In the genomic region with DNA sequence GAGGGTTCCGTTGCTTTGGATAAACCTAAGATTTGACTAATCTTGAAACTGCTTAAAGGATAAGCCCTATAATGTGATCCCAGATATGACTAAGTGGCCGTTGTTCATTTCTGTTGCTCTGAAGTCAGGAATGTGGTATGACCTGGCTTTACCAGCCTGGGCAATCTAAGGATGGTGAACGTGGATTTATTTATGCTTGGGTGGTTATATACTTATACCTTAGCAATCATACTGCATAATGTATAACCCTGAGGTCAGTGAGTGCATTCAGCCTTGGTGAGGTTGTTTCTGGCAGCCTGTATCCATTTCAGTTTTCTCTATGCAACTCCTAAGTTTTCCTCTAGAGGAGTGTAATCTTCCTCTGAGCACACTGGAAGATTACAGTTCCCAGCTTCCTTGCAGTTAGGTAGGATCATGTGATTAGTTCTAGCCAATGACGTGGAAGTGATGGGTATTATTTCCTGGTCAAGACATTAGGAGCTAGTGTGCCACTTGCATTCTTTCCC, we compare ENCODE assay signal across 11 cellular contexts. TPM values are rescaled to one million over a fixed set of nuclear protein-coding genes. Genes with fewer than 3 reads are reported as not detected.
DNase-seq lines count a peak whose midpoint lies in the region; ATAC-seq, FAIRE-seq and TF ChIP-seq lines count a peak whose summit lies in the region.
"Had no signal": no experiment of that assay in that cellular context is flagged by ENCODE, and none has a peak within 500 bp of the region (broad histone marks: within the 10 kb centered on the region; RNA-seq: fewer than 3 reads in every experiment).

No MANE protein-coding gene starts in this region.

- no peak overlapping the region for H4K8ac ChIP-seq in H9 (replicated peaks; ENCODE audit: insufficient read length, low read depth, low read length)

- H2BK5ac ChIP-seq in H9 (ENCODE audit: insufficient read length, low read length), result no peak overlapping the region

- H3K9me3 ChIP-seq in A549 (peaks cover 8% of the 10 kb centered on the region; the same call in 1 of the 3 replicates), H9 (ENCODE audit: control insufficient read depth, low read depth, low read length) (no peaks in the 10 kb centered on the region), T-helper 17 cell (ENCODE audit: control insufficient read depth, low read length, poor library complexity, severe bottlenecking) (no peaks in the 10 kb centered on the region)

- no peak overlapping the region for H3K27ac Mint-ChIP-seq in H9
- peak overlapping the region; percentile 68 for H3K27ac Mint-ChIP-seq in T-helper 17 cell
- H3K27ac Mint-ChIP-seq in activated naive CD4-positive, alpha-beta T cell treated with anti-CD3 and anti-CD28 coated beads for 36 hours, result no peak overlapping the region
- H3K27ac Mint-ChIP-seq: activated B cell treated with CpG ODN at 0.5 μM for 24 hours had no signal

- FAIRE-seq in A549 (lab: Jason Lieb, UNC), result no peak

- no peak overlapping the region for H3K4me3 Mint-ChIP-seq in H9
- H3K4me3 Mint-ChIP-seq in T-helper 17 cell, result no peak overlapping the region
- H3K4me3 Mint-ChIP-seq in activated naive CD4-positive, alpha-beta T cell treated with anti-CD3 and anti-CD28 coated beads for 36 hours, result no peak overlapping the region
- H3K4me3 Mint-ChIP-seq: activated B cell treated with CpG ODN at 0.5 μM for 24 hours had no signal

- no peak overlapping the region for H3K9ac ChIP-seq in H9 (ENCODE audit: extremely low read depth, insufficient read length, low read length)

- H3K18ac ChIP-seq in H9 (ENCODE audit: insufficient read length, low read depth, low read length), result no peak overlapping the region

- ATAC-seq in A549 (peak; percentile 73 to 83), T-helper 17 cell (no peak), HG02763 (IDR thresholded peaks at IDR 0.05; ENCODE audit: unreplicated experiment) (no peak)

- H3K27me3 Mint-ChIP-seq in H9 (ENCODE audit: low read depth) (no peaks in the 10 kb centered on the region), T-helper 17 cell (no peaks in the 10 kb centered on the region)
- H3K27me3 Mint-ChIP-seq in activated naive CD4-positive, alpha-beta T cell treated with anti-CD3 and anti-CD28 coated beads for 36 hours (ENCODE audit: low read depth), result no peaks in the 10 kb centered on the region
- H3K27me3 Mint-ChIP-seq: activated B cell treated with CpG ODN at 0.5 μM for 24 hours had no signal

- POLR2A ChIA-PET in A549 (lab: Yijun Ruan, JAX), result no interaction called here

- H2BK15ac ChIP-seq in H9 (ENCODE audit: low read depth, low read length), result no peak overlapping the region

- intact Hi-C loops in dorsolateral prefrontal cortex (cut with DNase I), result no loop called here
- intact Hi-C loops in activated naive CD4-positive, alpha-beta T cell treated with anti-CD3 and anti-CD28 coated beads for 36 hours (cut with micrococcal nuclease), result no loop called here

- no peak overlapping the region for H4K5ac ChIP-seq in H9 (ENCODE audit: insufficient read length, low read depth, low read length)

- TF ChIP-seq EP300 in A549 (IDR thresholded peaks at IDR 0.05), result no peak

- peaks cover 0 to 10% (median 6%) of the 10 kb centered on the region in 3 experiments; a peak in 5 of 7 replicates for H3K36me3 Mint-ChIP-seq in H9 (ENCODE audit: insufficient read depth in 1 of 3, low read depth in 3 of 3)
- peaks cover 3% of the 10 kb centered on the region for H3K36me3 Mint-ChIP-seq in T-helper 17 cell (ENCODE audit: low read depth)
- H3K36me3 Mint-ChIP-seq in activated naive CD4-positive, alpha-beta T cell treated with anti-CD3 and anti-CD28 coated beads for 36 hours (ENCODE audit: low read depth), result peaks cover 1% of the 10 kb centered on the region

- no peak overlapping the region for H3T11ph ChIP-seq in H9 (ENCODE audit: low read length)

- peak overlapping the region; percentile 39 to 47; a peak in 5 of 6 replicates for H3K27ac ChIP-seq in A549
- H3K27ac ChIP-seq in H9 (ENCODE audit: insufficient read length, low read depth, low read length), result no peak overlapping the region
- H3K27ac ChIP-seq in dorsolateral prefrontal cortex, result peak overlapping the region in 9 of 59 donors; percentile 1 to 45 (median 19)
- H3K27ac ChIP-seq: spleen had no signal

- H3K4me1 ChIP-seq in A549 (peaks cover 29% of the 10 kb centered on the region), H9 (ENCODE audit: insufficient read depth, low read length) (peaks cover 3% of the 10 kb centered on the region; the same call in 1 of the 2 replicates)

- H3K79me1 ChIP-seq in H9 (ENCODE audit: insufficient read depth, low read depth, low read length, poor library complexity, severe bottlenecking), result peaks cover 2% of the 10 kb centered on the region

- H3K9me3 Mint-ChIP-seq in H9, result peaks cover 3 to 8% of the 10 kb centered on the region in 2 experiments; a peak in 4 of 5 replicates
- peaks cover 6% of the 10 kb centered on the region for H3K9me3 Mint-ChIP-seq in activated naive CD4-positive, alpha-beta T cell treated with anti-CD3 and anti-CD28 coated beads for 36 hours
- H3K9me3 Mint-ChIP-seq: activated B cell treated with CpG ODN at 0.5 μM for 24 hours had no signal

- CTCF ChIA-PET in A549 (lab: Yijun Ruan, JAX), result interaction anchor here (0.7 to 1.3 kb wide), 2 partner anchors 12 to 23 kb away, joined by 3 to 4 read pairs; no protein-coding TSS in a partner anchor
- CTCF ChIA-PET in activated naive CD4-positive, alpha-beta T cell treated with anti-CD3 and anti-CD28 coated beads for 36 hours (lab: Charles Lee), result interaction anchor here (0.6 to 3.7 kb wide), 3 partner anchors 8 to 320 kb away, joined by 3 to 14 read pairs (median 12); no protein-coding TSS in a partner anchor

- no peak overlapping the region for H2AFZ ChIP-seq in H9 (ENCODE audit: low read length)

- no peak for TF ChIP-seq POLR2A in A549 (IDR thresholded peaks at IDR 0.05; ENCODE audit: low read length)

- H2BK12ac ChIP-seq in H9 (ENCODE audit: insufficient read length, low read depth, low read length), result no peak overlapping the region

- H2BK20ac ChIP-seq in H9 (ENCODE audit: low read depth, low read length, poor library complexity, severe bottlenecking), result no peak overlapping the region

- no peak overlapping the region for H3K23ac ChIP-seq in H9 (ENCODE audit: insufficient read length, low read depth, low read length)

- TF ChIP-seq RAD21 in A549 (conservative IDR thresholded peaks at IDR 0.05 in 1 of 2, IDR thresholded peaks at IDR 0.05 in 1 of 2), result no peak

- peaks cover 16 to 18% of the 10 kb centered on the region in 2 experiments for H3K4me1 Mint-ChIP-seq in H9
- H3K4me1 Mint-ChIP-seq in T-helper 17 cell, result peaks cover 28% of the 10 kb centered on the region
- H3K4me1 Mint-ChIP-seq in activated naive CD4-positive, alpha-beta T cell treated with anti-CD3 and anti-CD28 coated beads for 36 hours (ENCODE audit: low read depth), result peaks cover 28% of the 10 kb centered on the region

- H3K4me3 ChIP-seq in A549 (no peak overlapping the region), fibroblast of pulmonary artery (replicated peaks; ENCODE audit: low read depth, low read length) (no peak overlapping the region), dorsolateral prefrontal cortex (no peak overlapping the region)
- H3K4me3 ChIP-seq: spleen had no signal

- H3K4me2 ChIP-seq in A549 (peak overlapping the region; percentile 63), H9 (ENCODE audit: insufficient read depth, insufficient read length, low read length) (no peak overlapping the region)

- no peak overlapping the region for H3K4ac ChIP-seq in H9 (ENCODE audit: low read depth, low read length)

- H3K56ac ChIP-seq in H9 (ENCODE audit: insufficient read length, low read depth, low read length), result no peak overlapping the region

- H4K20me1 ChIP-seq in H9 (ENCODE audit: control insufficient read depth, insufficient read depth, insufficient read length), result no peaks in the 10 kb centered on the region

- H3K23me2 ChIP-seq in H9 (ENCODE audit: insufficient read length, low read depth, low read length, poor library complexity, severe bottlenecking), result no peaks in the 10 kb centered on the region

- H4K91ac ChIP-seq in H9 (ENCODE audit: insufficient read length, low read depth, low read length), result no peak overlapping the region

- H3K14ac ChIP-seq in H9 (ENCODE audit: insufficient read depth, low read length), result no peak overlapping the region

- no peaks in the 10 kb centered on the region for H3K27me3 ChIP-seq in H9 (ENCODE audit: insufficient read depth, low read length)
- no peaks in the 10 kb centered on the region for H3K27me3 ChIP-seq in dorsolateral prefrontal cortex
- H3K27me3 ChIP-seq: spleen had no signal

- H2BK120ac ChIP-seq in H9 (ENCODE audit: low read depth, low read length, poor library complexity, severe bottlenecking), result no peak overlapping the region

- H2AK5ac ChIP-seq in H9 (ENCODE audit: insufficient read length, low read length), result no peak overlapping the region

- no peaks in the 10 kb centered on the region for H3K79me2 ChIP-seq in H9 (ENCODE audit: insufficient read depth, low read length)

- TF ChIP-seq CTCF in A549 (IDR thresholded peaks at IDR 0.05) (no peak), H9 (conservative IDR thresholded peaks at IDR 0.05) (peak; percentile 36; the same call in 2 of the 3 replicates), fibroblast of pulmonary artery (IDR thresholded peaks at IDR 0.05; ENCODE audit: low read length, missing control alignments) (peak; percentile 23), dorsolateral prefrontal cortex (IDR thresholded peaks at IDR 0.05 in 54 of 56, conservative IDR thresholded peaks at IDR 0.05 in 2 of 56; ENCODE audit: low read depth in 1 of 56, partially characterized antibody in 56 of 56) (no peak)

- 58% methylated on average over 4 of the region's 4 CpGs for WGBS in A549 (ENCODE audit: missing lambda C conversion rate)
- no CpG with 5 or more reads among the region's 4 CpGs for WGBS in H9 (ENCODE audit: extremely low coverage, insufficient read length, low lambda C conversion rate)

- DNase-seq in A549 (ENCODE audit: low read depth in 1 of 2, low spot score in 1 of 2), result peak in 1 of 2 experiments; percentile 72
- DNase-seq in H9, result no peak
- DNase-seq in T-helper 17 cell, result no peak
- DNase-seq in fibroblast of pulmonary artery (ENCODE audit: low read depth), result peak; percentile 22
- DNase-seq in dorsolateral prefrontal cortex, result no peak
- no peak for DNase-seq in activated naive CD4-positive, alpha-beta T cell treated with anti-CD3 and anti-CD28 coated beads for 36 hours
- no peak for DNase-seq in NCI-H345 (lab: John Stamatoyannopoulos, UW)
- DNase-seq: activated B cell treated with CpG ODN at 0.5 μM for 24 hours, left cardiac atrium, spleen had no signal

RNA-seq across cellular contexts. Expression of a gene that starts 41.9 kb away (rescaled TPM):
- polyA plus RNA-seq in A549 (2011; rRNA removed) (101 and 103 TPM in 2 replicates), A549 (2017; fragmentation: RNase III; extraction: RNeasy Plus Mini Kit Qiagen cat#74134 plus additional on column Dnase treatment) (42.8 to 48.7 TPM (median 45.6 TPM) in 3 replicates)
- 30.9 and 31.3 TPM in 2 replicates for polyA plus RNA-seq in A549 (2012; cell fraction: cytosol; rRNA removed)
- 14.2 and 21.5 TPM in 2 replicates for polyA plus RNA-seq in A549 (2012; cell fraction: nucleus; rRNA removed)
- 109 and 116 TPM in 2 replicates for polyA minus RNA-seq in A549 (2011; rRNA and poly(A)+ RNA removed)
- total RNA-seq in H9 (2021) (67.9 and 69.0 TPM in 2 replicates), T-helper 17 cell (10 to 100 TPM; 53.0 to 53.3 TPM), dorsolateral prefrontal cortex (100 to 1,000 TPM; 127 to 278 (median 204) TPM)
- 10 to 100 TPM; 60.2 to 63.9 TPM for total RNA-seq in activated naive CD4-positive, alpha-beta T cell treated with anti-CD3 and anti-CD28 coated beads for 36 hours

RNA-seq across cellular contexts. Expression of a gene that starts 42.1 kb away (rescaled TPM):
- polyA plus RNA-seq in A549 (2011; rRNA removed), result 15.9 and 19.6 TPM in 2 replicates
- 7.7 and 9.1 TPM in 2 replicates for polyA plus RNA-seq in A549 (2012; cell fraction: cytosol; rRNA removed)
- polyA plus RNA-seq in A549 (2012; cell fraction: nucleus; rRNA removed), result 3.6 and 4.8 TPM in 2 replicates
- polyA plus RNA-seq in A549 (2017; fragmentation: RNase III; extraction: RNeasy Plus Mini Kit Qiagen cat#74134 plus additional on column Dnase treatment), result 13.0 to 14.5 TPM (median 14.3 TPM) in 3 replicates
- polyA minus RNA-seq in A549 (2011; rRNA and poly(A)+ RNA removed), result 9.3 and 9.4 TPM in 2 replicates
- total RNA-seq in H9 (2021), result 11.7 and 12.1 TPM in 2 replicates
- total RNA-seq in T-helper 17 cell, result 1 to 10 TPM; 2.1 to 4.1 TPM
- total RNA-seq in dorsolateral prefrontal cortex, result 10 to 100 TPM in 119 of 120 experiments, 1 to 10 TPM in 1; 8.7 to 28.2 (median 19.7) TPM
- 1 to 10 TPM; 4.3 to 5.2 TPM for total RNA-seq in activated naive CD4-positive, alpha-beta T cell treated with anti-CD3 and anti-CD28 coated beads for 36 hours

Comparison
In these comparisons a context has a peak if more than half of its experiments do, and no peak if none do; other contexts are left out.
1. ATAC-seq: peak in A549 (2 of 2); none in T-helper 17 cell (single experiment) and HG02763 (single experiment).
2. CTCF ChIP-seq: peak in H9 (single experiment) and fibroblast of pulmonary artery (single experiment); none in A549 (single experiment) and dorsolateral prefrontal cortex (0 of 56).